ENCODE assay signal across 18 cellular contexts in genomic region chr5:125496393-125496792, GRCh38.
DNase-seq lines count a peak whose midpoint lies in the region; ATAC-seq and TF ChIP-seq lines count a peak whose summit lies in the region.
"Had no signal": no experiment of that assay in that cellular context is flagged by ENCODE, and none has a peak within 500 bp of the region (broad histone marks: within the 10 kb centered on the region; RNA-seq: fewer than 3 reads in every experiment).

No MANE protein-coding gene starts in this region.

- H3K9me3 ChIP-seq in upper lobe of left lung (no peaks in the 10 kb centered on the region), SJCRH30 (replicated peaks) (peaks cover 3% of the 10 kb centered on the region; the same call in 1 of the 2 replicates)

- no peak for TF ChIP-seq POLR2A in upper lobe of left lung (IDR thresholded peaks at IDR 0.05)

- H3K27ac Mint-ChIP-seq in WTC11 = no peak overlapping the region
- H3K27ac Mint-ChIP-seq: B cell; CD8-positive, alpha-beta T cell; HFFc6 had no signal

- ATAC-seq in WTC11 (peak; percentile 69), HG03159 (IDR thresholded peaks at IDR 0.05; ENCODE audit: unreplicated experiment) (no peak), upper lobe of left lung (ENCODE audit: low FRiP score in 2 of 2) (no peak)
- ATAC-seq: CD8-positive, alpha-beta T cell; HCT116; K562 had no signal

- H3K36me3 ChIP-seq in upper lobe of left lung (no peaks in the 10 kb centered on the region), SJCRH30 (no peaks in the 10 kb centered on the region)
- H3K36me3 ChIP-seq: BLaER1 treated with 17β-estradiol and CSF1 and Interleukin-3, amounts not matched to agents 10 nM and 100 nM had no signal

- peaks cover 15% of the 10 kb centered on the region for H3K36me3 Mint-ChIP-seq in WTC11
- H3K36me3 Mint-ChIP-seq: CD8-positive, alpha-beta T cell had no signal

- no peaks in the 10 kb centered on the region for H3K27me3 Mint-ChIP-seq in WTC11 (ENCODE audit: low read depth)
- H3K27me3 Mint-ChIP-seq: B cell had no signal

- H3K27me3 ChIP-seq in dorsolateral prefrontal cortex = no peaks in the 10 kb centered on the region
- no peaks in the 10 kb centered on the region for H3K27me3 ChIP-seq in layer of hippocampus (ENCODE audit: control insufficient read depth, insufficient read depth, low read length)
- H3K27me3 ChIP-seq in upper lobe of left lung = no peaks in the 10 kb centered on the region
- no peaks in the 10 kb centered on the region for H3K27me3 ChIP-seq in SJCRH30
- H3K27me3 ChIP-seq: BLaER1 treated with 17β-estradiol and CSF1 and Interleukin-3, amounts not matched to agents 10 nM and 100 nM had no signal

- intact Hi-C loops in dorsolateral prefrontal cortex (cut with DNase I) = no loop called here

- H3K4me3 Mint-ChIP-seq in WTC11 = no peak overlapping the region
- H3K4me3 Mint-ChIP-seq: B cell; CD8-positive, alpha-beta T cell; HFFc6 had no signal

- DNase-seq in WTC11 (ENCODE audit: low spot score) (no peak), dorsolateral prefrontal cortex (no peak), upper lobe of left lung (no peak), SJCRH30 (no peak)
- DNase-seq: Calu3; CD8-positive, alpha-beta T cell; DMS79 treated with DMSO at 0.1 percent for 48 hours; GF-D8; HFFc6; IMR-90 had no signal

- CTCF ChIA-PET in WTC11 (lab: Charles Lee) = no interaction called here

- H3K4me1 Mint-ChIP-seq in WTC11 = peaks cover 42% of the 10 kb centered on the region

- TF ChIP-seq EP300 in upper lobe of left lung (IDR thresholded peaks at IDR 0.05) = no peak

- no peak for TF ChIP-seq CTCF in WTC11 (IDR thresholded peaks at IDR 0.05)
- TF ChIP-seq CTCF in dorsolateral prefrontal cortex (IDR thresholded peaks at IDR 0.05 in 54 of 56, conservative IDR thresholded peaks at IDR 0.05 in 2 of 56; ENCODE audit: low read depth in 1 of 56, partially characterized antibody in 56 of 56) = no peak
- TF ChIP-seq CTCF in upper lobe of left lung (IDR thresholded peaks at IDR 0.05) = no peak

- H3K27ac ChIP-seq in dorsolateral prefrontal cortex (peak overlapping the region in 55 of 59 donors; percentile 6 to 98 (median 94)), layer of hippocampus (ENCODE audit: low read depth, low read length) (peak overlapping the region; percentile 75), temporal lobe (ENCODE audit: low read depth, low read length) (peak overlapping the region; percentile 77), upper lobe of left lung (no peak overlapping the region), SJCRH30 (no peak overlapping the region)
- H3K27ac ChIP-seq: BLaER1 treated with 17β-estradiol and CSF1 and Interleukin-3, amounts not matched to agents 10 nM and 100 nM; HL-60 had no signal

- POLR2A ChIA-PET in WTC11 (lab: Charles Lee) = no interaction called here

- peaks cover 21% of the 10 kb centered on the region for H3K9me3 Mint-ChIP-seq in WTC11
- H3K9me3 Mint-ChIP-seq: HFFc6 had no signal

- no peak overlapping the region for H3K4me3 ChIP-seq in dorsolateral prefrontal cortex
- H3K4me3 ChIP-seq in upper lobe of left lung = no peak overlapping the region
- no peak overlapping the region for H3K4me3 ChIP-seq in SJCRH30
- H3K4me3 ChIP-seq: BLaER1 treated with 17β-estradiol and CSF1 and Interleukin-3, amounts not matched to agents 10 nM and 100 nM; K562 had no signal

- H3K4me1 ChIP-seq in upper lobe of left lung (no peaks in the 10 kb centered on the region), SJCRH30 (peaks cover 54% of the 10 kb centered on the region)
- H3K4me1 ChIP-seq: BLaER1 treated with 17β-estradiol and CSF1 and Interleukin-3, amounts not matched to agents 10 nM and 100 nM had no signal

TF ChIP-seq in WTC11, 78 proteins besides CTCF, POLR2A, EP300 and RAD21:
- TF ChIP-seq STAT6 (CRISPR knock-in tag; conservative IDR thresholded peaks at IDR 0.05; ENCODE audit: low read depth) = no peak
- no peak for TF ChIP-seq FOXP1 (CRISPR knock-in tag; IDR thresholded peaks at IDR 0.05; ENCODE audit: borderline replicate concordance)
- TF ChIP-seq CREB1 (CRISPR knock-in tag; IDR thresholded peaks at IDR 0.05) = no peak
- TF ChIP-seq MAX (CRISPR knock-in tag; IDR thresholded peaks at IDR 0.05) = no peak
- TF ChIP-seq PRRX2 (CRISPR knock-in tag; IDR thresholded peaks at IDR 0.05) = no peak
- no peak for TF ChIP-seq GABPB1 (CRISPR knock-in tag; IDR thresholded peaks at IDR 0.05)

Comparison
In these comparisons a context has a peak if more than half of its experiments do, and no peak if none do; other contexts are left out.
1. H3K27ac ChIP-seq: peak in dorsolateral prefrontal cortex (55 of 59), layer of hippocampus (single experiment) and temporal lobe (single experiment); none in upper lobe of left lung (0 of 4) and SJCRH30 (single experiment).